8 cellular contexts compared by ENCODE assay signal in the genomic region with DNA sequence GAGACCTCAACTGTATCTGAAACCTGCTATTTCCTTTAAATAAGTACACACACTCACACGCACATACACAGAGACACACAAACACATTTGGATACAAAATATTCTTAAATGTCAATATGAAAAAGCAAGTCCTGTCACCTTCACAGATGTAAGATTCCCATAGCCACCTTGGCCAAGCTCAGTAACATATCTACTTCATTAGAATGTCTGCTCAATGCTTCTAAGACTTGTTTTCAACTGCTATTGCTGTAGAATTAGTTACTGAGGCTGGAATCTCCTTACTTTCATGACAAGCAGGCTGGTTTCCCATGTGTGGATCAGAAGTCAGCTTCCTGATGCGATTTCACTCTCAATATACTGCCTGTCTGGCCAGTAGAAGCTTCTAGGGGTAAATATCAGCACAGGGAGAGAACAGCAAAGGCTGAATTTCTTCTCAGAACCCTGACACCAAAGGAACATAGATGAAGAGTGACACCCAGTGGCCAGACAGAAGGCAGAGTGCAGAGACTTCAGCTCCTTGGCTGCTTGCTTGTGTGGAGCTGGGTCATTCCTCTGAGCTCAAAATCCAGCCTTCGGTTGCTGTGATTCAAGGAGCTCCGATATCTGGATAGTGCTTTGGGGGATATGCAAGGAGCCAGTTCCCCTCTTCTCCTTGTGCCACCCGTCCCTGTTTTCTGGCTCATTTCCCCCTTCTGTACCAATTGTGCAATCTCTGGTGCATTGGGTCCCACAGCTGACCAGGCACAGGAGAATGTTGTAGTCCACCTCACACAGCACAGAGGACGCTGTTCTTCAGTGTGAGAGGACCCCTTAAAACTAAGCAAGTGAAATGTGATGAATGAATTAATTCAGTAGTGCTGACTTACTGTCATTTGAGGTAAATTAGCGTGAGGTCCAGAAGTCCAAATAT. TPM values are rescaled to one million over a fixed set of nuclear protein-coding genes. Genes with fewer than 3 reads are reported as not detected.
DNase-seq lines count a peak whose midpoint lies in the region; ATAC-seq, FAIRE-seq and TF ChIP-seq lines count a peak whose summit lies in the region.

No MANE protein-coding gene starts in this region.

- ATAC-seq in HG02678 (IDR thresholded peaks at IDR 0.05; ENCODE audit: unreplicated experiment): peak; percentile 71
- peak; percentile 45 for ATAC-seq in activated B cell treated with CpG ODN at 0.5 μM for 24 hours (ENCODE audit: low read depth)
- ATAC-seq in memory B cell (ENCODE audit: low read depth): peak; percentile 59
- ATAC-seq in stimulated activated naive CD8-positive, alpha-beta T cell treated with anti-CD3 and anti-CD28 coated beads, Interleukin-15, amount 100 ng/mL, for 72 hours: peak; percentile 87

- H3K9me3 Mint-ChIP-seq in activated B cell treated with CpG ODN at 0.5 μM for 24 hours: no peaks in the 10 kb centered on the region
- H3K9me3 Mint-ChIP-seq in memory B cell: no peaks in the 10 kb centered on the region
- H3K9me3 Mint-ChIP-seq in stimulated activated naive CD8-positive, alpha-beta T cell treated with anti-CD3 and anti-CD28 coated beads, Interleukin-15, amount 100 ng/mL, for 72 hours: no peaks in the 10 kb centered on the region

- POLR2A ChIA-PET in activated B cell treated with CpG ODN at 0.5 μM for 24 hours (lab: Charles Lee): no interaction called here

- intact Hi-C loops in activated B cell treated with CpG ODN at 0.5 μM for 24 hours (cut with micrococcal nuclease): loop anchor here (1.0 to 10.0 kb wide), 5 partner anchors 381 to 1260 kb away; no protein-coding TSS in a partner anchor

- CTCF ChIA-PET in activated B cell treated with CpG ODN at 0.5 μM for 24 hours (lab: Charles Lee): interaction anchor here (0.9 to 3.1 kb wide), 11 partner anchors 10 to 671 kb away, joined by 3 to 15 read pairs (median 5); no protein-coding TSS in a partner anchor

- no peaks in the 10 kb centered on the region for H3K36me3 Mint-ChIP-seq in activated B cell treated with CpG ODN at 0.5 μM for 24 hours (ENCODE audit: low read depth)
- no peaks in the 10 kb centered on the region for H3K36me3 Mint-ChIP-seq in memory B cell

- no peak overlapping the region for H3K4me3 Mint-ChIP-seq in activated B cell treated with CpG ODN at 0.5 μM for 24 hours
- H3K4me3 Mint-ChIP-seq in memory B cell: no peak overlapping the region
- H3K4me3 Mint-ChIP-seq in stimulated activated naive CD8-positive, alpha-beta T cell treated with anti-CD3 and anti-CD28 coated beads, Interleukin-15, amount 100 ng/mL, for 72 hours: no peak overlapping the region

- H3K27ac Mint-ChIP-seq in activated B cell treated with CpG ODN at 0.5 μM for 24 hours (no peak overlapping the region), memory B cell (no peak overlapping the region)
- H3K27ac Mint-ChIP-seq in stimulated activated naive CD8-positive, alpha-beta T cell treated with anti-CD3 and anti-CD28 coated beads, Interleukin-15, amount 100 ng/mL, for 72 hours: no peak overlapping the region

- DNase-seq in GM10266 (ENCODE audit: extremely low spot score): no peak
- peak; percentile 43 for DNase-seq in NCI-H2107 treated with DMSO at 0.1 percent for 48 hours (lab: John Stamatoyannopoulos, UW; ENCODE audit: unreplicated experiment)
- no peak for DNase-seq in activated B cell treated with CpG ODN at 0.5 μM for 24 hours
- DNase-seq in ecto neural progenitor cell (ENCODE audit: low spot score): peak; percentile 74
- DNase-seq in memory B cell (ENCODE audit: low spot score in 2 of 2): peak in 1 of 2 donors; percentile 20
- peak; percentile 32 to 37 for DNase-seq in stimulated activated naive CD8-positive, alpha-beta T cell treated with anti-CD3 and anti-CD28 coated beads, Interleukin-15, amount 100 ng/mL, for 72 hours

- TF ChIP-seq CTCF in GM10266 (IDR thresholded peaks at IDR 0.05; ENCODE audit: control insufficient read depth, insufficient read depth, low read depth, missing control alignments) (peak; percentile 81), activated B cell treated with CpG ODN at 0.5 μM for 24 hours (IDR thresholded peaks at IDR 0.05) (no peak)

- H3K4me1 Mint-ChIP-seq in activated B cell treated with CpG ODN at 0.5 μM for 24 hours: no peaks in the 10 kb centered on the region
- no peaks in the 10 kb centered on the region for H3K4me1 Mint-ChIP-seq in memory B cell
- H3K4me1 Mint-ChIP-seq in stimulated activated naive CD8-positive, alpha-beta T cell treated with anti-CD3 and anti-CD28 coated beads, Interleukin-15, amount 100 ng/mL, for 72 hours: peaks cover 9% of the 10 kb centered on the region

- peak; percentile 97 for FAIRE-seq in A204.1 (lab: Jason Lieb, UNC)

- H3K27me3 Mint-ChIP-seq in activated B cell treated with CpG ODN at 0.5 μM for 24 hours: peaks cover 23% of the 10 kb centered on the region
- peaks cover 16% of the 10 kb centered on the region for H3K27me3 Mint-ChIP-seq in memory B cell
- H3K27me3 Mint-ChIP-seq in stimulated activated naive CD8-positive, alpha-beta T cell treated with anti-CD3 and anti-CD28 coated beads, Interleukin-15, amount 100 ng/mL, for 72 hours: peaks cover 18% of the 10 kb centered on the region

RNA-seq across cellular contexts. Expression of a gene that starts 26.6 kb away (rescaled TPM):
- not detected in 2 replicates for total RNA-seq in activated B cell treated with CpG ODN at 0.5 μM for 24 hours

RNA-seq across cellular contexts. Expression of a gene that starts 51.8 kb away (rescaled TPM):
- not detected in 2 replicates for total RNA-seq in activated B cell treated with CpG ODN at 0.5 μM for 24 hours

Comparison
In these comparisons a context has a peak if more than half of its experiments do, and no peak if none do; other contexts are left out.
1. DNase-seq: peak in NCI-H2107 treated with DMSO at 0.1 percent for 48 hours (single experiment), ecto neural progenitor cell (single experiment) and stimulated activated naive CD8-positive, alpha-beta T cell treated with anti-CD3 and anti-CD28 coated beads, Interleukin-15, amount 100 ng/mL, for 72 hours (2 of 2); none in GM10266 (single experiment) and activated B cell treated with CpG ODN at 0.5 μM for 24 hours (single experiment).
2. Peak in every context shown above with its lines, with median percentiles within 50 percentile points of each other: ATAC-seq.